In the genomic region with DNA sequence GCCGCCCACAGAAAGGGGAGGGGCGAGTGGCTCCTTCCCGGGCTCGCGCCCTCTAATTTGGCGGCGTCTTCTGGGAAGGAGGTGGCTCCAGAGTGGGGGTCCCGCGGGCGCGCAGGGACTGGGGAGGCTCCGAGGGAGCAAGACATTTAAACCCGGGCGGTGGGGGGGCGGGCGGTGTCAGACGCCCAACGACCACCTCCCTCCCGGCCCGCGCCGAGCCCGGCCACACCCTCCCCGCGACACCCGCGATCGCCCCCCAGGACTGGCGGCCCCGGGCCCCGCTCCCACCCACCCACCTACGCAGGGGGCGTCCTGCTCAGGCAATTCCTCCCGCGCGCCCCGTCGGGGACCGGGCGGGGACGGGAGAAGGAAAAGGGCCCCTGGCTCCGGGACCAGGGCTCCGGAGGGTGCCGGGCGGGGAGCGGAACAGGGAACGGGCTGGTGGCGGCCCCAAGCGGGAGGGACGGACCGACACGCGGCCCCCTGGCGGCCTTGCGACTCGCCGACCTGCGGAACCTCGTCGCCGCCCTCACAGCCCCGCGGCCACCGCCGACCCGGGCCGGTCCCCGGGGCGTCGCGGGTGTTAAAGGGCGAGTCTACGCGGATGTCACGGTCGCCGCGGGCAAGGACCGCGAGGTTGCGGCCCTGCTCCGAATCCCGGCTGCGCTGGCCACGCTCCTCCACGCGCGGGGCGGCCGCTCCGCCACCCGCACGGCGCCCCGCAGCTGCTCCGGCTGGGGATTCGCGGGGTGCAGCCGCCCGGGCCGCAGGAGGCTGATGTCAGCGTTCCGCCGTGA, we compare ENCODE assay signal across 9 cellular contexts.
DNase-seq lines count a peak whose midpoint lies in the region; ATAC-seq and TF ChIP-seq lines count a peak whose summit lies in the region.
"Had no signal": no experiment of that assay in that cellular context is flagged by ENCODE, and none has a peak within 500 bp of the region (broad histone marks: within the 10 kb centered on the region; RNA-seq: fewer than 3 reads in every experiment).

No MANE protein-coding gene starts in this region.

- DNase-seq in SJSA1 (ENCODE audit: low read depth in 1 of 2, low spot score in 2 of 2) (no peak), fibroblast of villous mesenchyme (ENCODE audit: low read depth) (no peak), retina (peak; percentile 65), H4 (ENCODE audit: low spot score) (no peak), KG1 (lab: John Stamatoyannopoulos, UW) (no peak)

- peaks cover 46% of the 10 kb centered on the region for H3K27me3 ChIP-seq in SJSA1 (replicated peaks)

- peaks cover 5% of the 10 kb centered on the region for H3K4me1 ChIP-seq in SJSA1 (replicated peaks)

- no peak overlapping the region for H3K27ac ChIP-seq in SJSA1
- H3K27ac ChIP-seq: skin epidermis had no signal

- TF ChIP-seq CTCF in GM12875 (IDR thresholded peaks at IDR 0.05; ENCODE audit: borderline replicate concordance, insufficient read depth, low read depth, low read length): 0 out of 2 replicates have a peak, but pooled peaks have one; percentile 3
- no peak for TF ChIP-seq CTCF in fibroblast of villous mesenchyme (IDR thresholded peaks at IDR 0.05; ENCODE audit: insufficient read depth, low read depth, low read length)

- no peaks in the 10 kb centered on the region for H3K9me3 ChIP-seq in SJSA1 (replicated peaks)

- no peak for ATAC-seq in GM21515 (IDR thresholded peaks at IDR 0.05; ENCODE audit: unreplicated experiment)
- no peak for ATAC-seq in HG02759 (IDR thresholded peaks at IDR 0.05; ENCODE audit: unreplicated experiment)

- H3K4me3 ChIP-seq in GM12875 (ENCODE audit: low read depth, low read length): no peak overlapping the region
- H3K4me3 ChIP-seq in SJSA1: peak overlapping the region; percentile 27
- peak overlapping the region; percentile 29 for H3K4me3 ChIP-seq in fibroblast of villous mesenchyme (ENCODE audit: low read depth, low read length)

- H3K36me3 ChIP-seq in SJSA1: no peaks in the 10 kb centered on the region
